In genomic region chr14:97641827-97642226, GRCh38 we compare ENCODE assay signal across 1 cellular context.
TF ChIP-seq lines count a peak whose summit lies in the region.

No MANE protein-coding gene starts in this region.

TF ChIP-seq in GM23338, 12 proteins besides CTCF, POLR2A, EP300 and RAD21 (continued from another document):
- TF ChIP-seq ZNF114 (CRISPR knock-in tag; IDR thresholded peaks at IDR 0.05) (no peak), ETS1 (IDR thresholded peaks at IDR 0.05) (no peak), EZH2 (IDR thresholded peaks at IDR 0.05; ENCODE audit: low read depth, unreplicated experiment) (no peak)
